ENCODE assay signal across 12 cellular contexts in genomic region chr2:98515571-98515927, GRCh38.
DNase-seq lines count a peak whose midpoint lies in the region; ATAC-seq and TF ChIP-seq lines count a peak whose summit lies in the region.
"Had no signal": no experiment of that assay in that cellular context is flagged by ENCODE, and none has a peak within 500 bp of the region (broad histone marks: within the 10 kb centered on the region; RNA-seq: fewer than 3 reads in every experiment).

No MANE protein-coding gene starts in this region.

- H3K4me1 ChIP-seq in CD4-positive, alpha-beta memory T cell (ENCODE audit: insufficient read depth, low read length) = peaks cover 77% of the 10 kb centered on the region
- peaks cover 14 to 18% of the 10 kb centered on the region in 2 experiments; a peak in 3 of 4 replicates for H3K4me1 ChIP-seq in SK-N-SH (ENCODE audit: control insufficient read depth in 1 of 2, insufficient read depth in 2 of 2, low read depth in 1 of 2, low read length in 1 of 2)
- H3K4me1 ChIP-seq in rectal smooth muscle tissue (ENCODE audit: control insufficient read depth, insufficient read depth, low read length) = peaks cover 15% of the 10 kb centered on the region
- H3K4me1 ChIP-seq: colonic mucosa had no signal

- TF ChIP-seq RAD21 in SK-N-SH (IDR thresholded peaks at IDR 0.05; ENCODE audit: low read length) = no peak

- no peak for DNase-seq in CD4-positive, alpha-beta memory T cell
- DNase-seq in SK-N-SH (no peak), T1000 (lab: John Stamatoyannopoulos, UW) (no peak)
- DNase-seq in effector memory CD8-positive, alpha-beta T cell = no peak
- DNase-seq in stimulated activated CD4-positive, alpha-beta T cell treated with anti-CD3 and anti-CD28 coated beads, Interleukin-12 subunit alpha, Interleukin-12 subunit beta, amount 100 ng/mL, for 4 hours = no peak
- no peak for DNase-seq in T-helper 2 cell treated with Interferon-gamma antibody and Interleukin-4, amounts not matched to agents 5 μg/mL and 100 μg/mL, for 36 hours (ENCODE audit: low spot score)
- DNase-seq: colonic mucosa, NCI-H146, NCI-H226 had no signal

- POLR2A ChIA-PET in CD4-positive, alpha-beta memory T cell (lab: Charles Lee; ENCODE audit: partially characterized antibody) = interaction anchor here (1.4 kb wide), 1 partner anchor 51 kb away, joined by 3 read pairs; no protein-coding TSS in a partner anchor
- POLR2A ChIA-PET in SK-N-SH (lab: Yijun Ruan, JAX) = no interaction called here

- no peaks in the 10 kb centered on the region for H3K9me3 Mint-ChIP-seq in CD4-positive, alpha-beta memory T cell
- no peaks in the 10 kb centered on the region for H3K9me3 Mint-ChIP-seq in effector memory CD8-positive, alpha-beta T cell
- no peaks in the 10 kb centered on the region for H3K9me3 Mint-ChIP-seq in T-helper 2 cell treated with Interferon-gamma antibody and Interleukin-4, amounts not matched to agents 5 μg/mL and 100 μg/mL, for 36 hours

- no peak overlapping the region for H2AFZ ChIP-seq in SK-N-SH (ENCODE audit: low read depth)

- H3K4me3 Mint-ChIP-seq in CD4-positive, alpha-beta memory T cell = peak overlapping the region in 1 of 8 donors; percentile 7
- no peak overlapping the region for H3K4me3 Mint-ChIP-seq in effector memory CD8-positive, alpha-beta T cell
- no peak overlapping the region for H3K4me3 Mint-ChIP-seq in T-helper 2 cell treated with Interferon-gamma antibody and Interleukin-4, amounts not matched to agents 5 μg/mL and 100 μg/mL, for 36 hours

- ATAC-seq in effector memory CD8-positive, alpha-beta T cell (replicated peaks) = no peak
- ATAC-seq: Right ventricle myocardium inferior had no signal

- H3K9me2 ChIP-seq in SK-N-SH = no peaks in the 10 kb centered on the region

- no peak for TF ChIP-seq CTCF in SK-N-SH (IDR thresholded peaks at IDR 0.05)

- H3K36me3 ChIP-seq in CD4-positive, alpha-beta memory T cell (ENCODE audit: insufficient read depth, low read length) = peaks cover 12% of the 10 kb centered on the region
- H3K36me3 ChIP-seq in SK-N-SH (replicated peaks in 1 of 2; ENCODE audit: control insufficient read depth in 1 of 2, insufficient read depth in 2 of 2, low read length in 1 of 2) (no peaks in the 10 kb centered on the region), rectal smooth muscle tissue (ENCODE audit: control insufficient read depth, insufficient read depth, low read length) (no peaks in the 10 kb centered on the region)
- H3K36me3 ChIP-seq: colonic mucosa had no signal

- H3K27ac Mint-ChIP-seq in CD4-positive, alpha-beta memory T cell = peak overlapping the region in 5 of 7 donors; percentile 12 to 83 (median 67)
- peak overlapping the region; percentile 52 to 85 for H3K27ac Mint-ChIP-seq in effector memory CD8-positive, alpha-beta T cell
- H3K27ac Mint-ChIP-seq in T-helper 2 cell treated with Interferon-gamma antibody and Interleukin-4, amounts not matched to agents 5 μg/mL and 100 μg/mL, for 36 hours = no peak overlapping the region

- H3K9ac ChIP-seq in SK-N-SH = no peak overlapping the region; the same call in 1 of the 2 replicates
- H3K9ac ChIP-seq in rectal smooth muscle tissue (ENCODE audit: low read length) = no peak overlapping the region
- H3K9ac ChIP-seq: BLaER1 had no signal

- no peaks in the 10 kb centered on the region for H3F3A ChIP-seq in SK-N-SH (replicated peaks; ENCODE audit: insufficient read depth)

- H3K4me3 ChIP-seq in CD4-positive, alpha-beta memory T cell (ENCODE audit: low read length in 2 of 2) = no peak overlapping the region
- H3K4me3 ChIP-seq in SK-N-SH (ENCODE audit: low read depth in 2 of 2, low read length in 1 of 2) = no peak overlapping the region
- no peak overlapping the region for H3K4me3 ChIP-seq in rectal smooth muscle tissue (ENCODE audit: low read length)
- H3K4me3 ChIP-seq: BLaER1, colonic mucosa had no signal

- peak overlapping the region; percentile 41; the same call in 1 of the 2 replicates for H3K4me2 ChIP-seq in SK-N-SH
- H3K4me2 ChIP-seq: BLaER1 had no signal

- peaks cover 45 to 83% (median 64%) of the 10 kb centered on the region in 4 donors for H3K4me1 Mint-ChIP-seq in CD4-positive, alpha-beta memory T cell
- peaks cover 63 to 84% of the 10 kb centered on the region in 2 donors for H3K4me1 Mint-ChIP-seq in effector memory CD8-positive, alpha-beta T cell (ENCODE audit: low read depth in 2 of 2)
- peaks cover 37% of the 10 kb centered on the region for H3K4me1 Mint-ChIP-seq in T-helper 2 cell treated with Interferon-gamma antibody and Interleukin-4, amounts not matched to agents 5 μg/mL and 100 μg/mL, for 36 hours (ENCODE audit: low read depth)

- H3K79me2 ChIP-seq in SK-N-SH (ENCODE audit: insufficient read depth) = peaks cover 14% of the 10 kb centered on the region; the same call in 1 of the 2 replicates

- H3K27me3 Mint-ChIP-seq in CD4-positive, alpha-beta memory T cell = no peaks in the 10 kb centered on the region
- H3K27me3 Mint-ChIP-seq in effector memory CD8-positive, alpha-beta T cell = no peaks in the 10 kb centered on the region
- H3K27me3 Mint-ChIP-seq in T-helper 2 cell treated with Interferon-gamma antibody and Interleukin-4, amounts not matched to agents 5 μg/mL and 100 μg/mL, for 36 hours (ENCODE audit: low read depth) = no peaks in the 10 kb centered on the region

- 81% methylated on average over 5 of the region's 6 CpGs for WGBS in SK-N-SH (ENCODE audit: low lambda C conversion rate)

- TF ChIP-seq EP300 in SK-N-SH (IDR thresholded peaks at IDR 0.05; ENCODE audit: borderline replicate concordance in 1 of 2, low read depth in 1 of 2, low read length in 1 of 2) = no peak

- H4K20me1 ChIP-seq in SK-N-SH (ENCODE audit: insufficient read depth) = no peaks in the 10 kb centered on the region

- no peaks in the 10 kb centered on the region for H3K9me3 ChIP-seq in CD4-positive, alpha-beta memory T cell (ENCODE audit: control insufficient read depth in 1 of 2, low read length in 2 of 2)
- no peaks in the 10 kb centered on the region for H3K9me3 ChIP-seq in SK-N-SH
- H3K9me3 ChIP-seq: BLaER1, colonic mucosa had no signal

- no peaks in the 10 kb centered on the region for H3K27me3 ChIP-seq in CD4-positive, alpha-beta memory T cell (ENCODE audit: insufficient read depth, low read length)
- H3K27me3 ChIP-seq in SK-N-SH (ENCODE audit: insufficient read depth) (no peaks in the 10 kb centered on the region), rectal smooth muscle tissue (ENCODE audit: control insufficient read depth, insufficient read depth, low read length) (no peaks in the 10 kb centered on the region)
- H3K27me3 ChIP-seq: BLaER1, colonic mucosa had no signal

- no peak overlapping the region for H3K27ac ChIP-seq in CD4-positive, alpha-beta memory T cell (ENCODE audit: low read depth, low read length)
- H3K27ac ChIP-seq in SK-N-SH (ENCODE audit: low read depth in 2 of 2, low read length in 1 of 2) = peak overlapping the region in 1 of 2 experiments; percentile 46; a peak in 1 of 4 replicates
- H3K27ac ChIP-seq in rectal smooth muscle tissue (ENCODE audit: low read depth, low read length) = peak overlapping the region; percentile 47
- H3K27ac ChIP-seq: BLaER1, colonic mucosa had no signal

- intact Hi-C loops in CD4-positive, alpha-beta memory T cell (cut with micrococcal nuclease) = loop anchor here (5.0 kb wide), 1 partner anchor 33 kb away; no protein-coding TSS in a partner anchor

- CTCF ChIA-PET in CD4-positive, alpha-beta memory T cell (lab: Charles Lee; ENCODE audit: partially characterized antibody) = interaction anchor here (0.9 to 6.0 kb wide), 6 partner anchors 10 to 103 kb away, joined by 3 to 44 read pairs (median 4); no protein-coding TSS in a partner anchor
- CTCF ChIA-PET in SK-N-SH (lab: Yijun Ruan, JAX) = interaction anchor here (1.3 to 1.4 kb wide), 3 partner anchors 8 to 103 kb away, joined by 3 to 4 read pairs (median 3); no protein-coding TSS in a partner anchor

- H3K36me3 Mint-ChIP-seq in CD4-positive, alpha-beta memory T cell = peaks cover 12 to 14% of the 10 kb centered on the region in 2 donors
- H3K36me3 Mint-ChIP-seq in effector memory CD8-positive, alpha-beta T cell (ENCODE audit: insufficient read depth) = peaks cover 18% of the 10 kb centered on the region
- H3K36me3 Mint-ChIP-seq in T-helper 2 cell treated with Interferon-gamma antibody and Interleukin-4, amounts not matched to agents 5 μg/mL and 100 μg/mL, for 36 hours (ENCODE audit: low read depth) = peaks cover 14% of the 10 kb centered on the region

TF ChIP-seq in SK-N-SH, 30 proteins besides CTCF, POLR2A, EP300 and RAD21 (continues in another document):
- TF ChIP-seq TEAD4 (IDR thresholded peaks at IDR 0.05; ENCODE audit: borderline replicate concordance, insufficient read depth) (no peak), MAX (IDR thresholded peaks at IDR 0.05; ENCODE audit: low read depth) (no peak), USF2 (IDR thresholded peaks at IDR 0.05; ENCODE audit: borderline replicate concordance, low read depth, low read length) (no peak), RCOR1 (IDR thresholded peaks at IDR 0.05; ENCODE audit: low read length) (no peak), RFX5 (IDR thresholded peaks at IDR 0.05; ENCODE audit: low read length) (no peak), PBX3 (IDR thresholded peaks at IDR 0.05) (no peak), GABPA (IDR thresholded peaks at IDR 0.05; ENCODE audit: low read depth) (no peak)
